In genomic region chr22:30890689-30891442, GRCh38 we compare ENCODE assay signal across 8 cellular contexts.
DNase-seq lines count a peak whose midpoint lies in the region; ATAC-seq and TF ChIP-seq lines count a peak whose summit lies in the region.

No MANE protein-coding gene starts in this region.

- H3K79me2 ChIP-seq in Karpas-422 (ENCODE audit: low read length) = no peaks in the 10 kb centered on the region

- intact Hi-C loops in sciatic nerve (cut with DNase I) = no loop called here

- H3K4me2 ChIP-seq in Karpas-422 (ENCODE audit: low read depth, low read length, poor library complexity, severe bottlenecking) = no peak overlapping the region

- H3K27ac ChIP-seq in Karpas-422 (ENCODE audit: low read length) = no peak overlapping the region

- no peaks in the 10 kb centered on the region for H3K27me3 ChIP-seq in Karpas-422 (ENCODE audit: low read length)

- no peaks in the 10 kb centered on the region for H3K9me2 ChIP-seq in Karpas-422 (replicated peaks; ENCODE audit: insufficient read depth, low read length)

- H3K9ac ChIP-seq in Karpas-422 (ENCODE audit: low read length) = no peak overlapping the region

- no peaks in the 10 kb centered on the region for H3K4me1 ChIP-seq in Karpas-422 (ENCODE audit: low read length)

- no peak overlapping the region for H2AFZ ChIP-seq in Karpas-422 (ENCODE audit: low read length)

- no peak overlapping the region for H3K4me3 Mint-ChIP-seq in glutamatergic neuron (ENCODE audit: unreplicated experiment)

- H3K4me1 Mint-ChIP-seq in glutamatergic neuron (ENCODE audit: low read depth, unreplicated experiment) = peaks cover 8% of the 10 kb centered on the region

- H3K27me3 Mint-ChIP-seq in glutamatergic neuron (ENCODE audit: unreplicated experiment) = peaks cover 7% of the 10 kb centered on the region

- H3K27ac Mint-ChIP-seq in glutamatergic neuron (ENCODE audit: unreplicated experiment) = no peak overlapping the region

- no peaks in the 10 kb centered on the region for H3K9me3 ChIP-seq in Karpas-422 (ENCODE audit: low read length)

- H3K36me3 ChIP-seq in Karpas-422 (ENCODE audit: insufficient read depth, low read length) = no peaks in the 10 kb centered on the region

- ATAC-seq in sciatic nerve = peak; percentile 28

- no peak overlapping the region for H3K4me3 ChIP-seq in Karpas-422 (ENCODE audit: low read length)

- peak; percentile 78 for DNase-seq in D341Med (ENCODE audit: low spot score)
- DNase-seq in Karpas-422 = peak; percentile 68
- peak; percentile 19 for DNase-seq in activated T-cell treated with anti-CD3 and anti-CD28 coated beads for 48 hours (ENCODE audit: low read depth)
- DNase-seq in glutamatergic neuron = peak; percentile 46
- peak; percentile 58 for DNase-seq in sciatic nerve (ENCODE audit: low spot score)
- DNase-seq in effector CD8-positive, alpha-beta T cell (lab: John Stamatoyannopoulos, UW) = no peak
- no peak for DNase-seq in MV-4-11 (lab: John Stamatoyannopoulos, UW)
- DNase-seq in pons (ENCODE audit: low spot score) = no peak

- H4K20me1 ChIP-seq in Karpas-422 (ENCODE audit: insufficient read depth, low read depth, low read length) = no peaks in the 10 kb centered on the region

- H3K36me3 Mint-ChIP-seq in glutamatergic neuron (ENCODE audit: unreplicated experiment) = no peaks in the 10 kb centered on the region

- H3K9me3 Mint-ChIP-seq in glutamatergic neuron (ENCODE audit: unreplicated experiment) = peaks cover 9% of the 10 kb centered on the region

- peak; percentile 79 for TF ChIP-seq CTCF in glutamatergic neuron (IDR thresholded peaks at IDR 0.05; ENCODE audit: partially characterized antibody, unreplicated experiment)

Comparison
In these comparisons a context has a peak if more than half of its experiments do, and no peak if none do; other contexts are left out.
1. DNase-seq: peak in D341Med (single experiment), Karpas-422 (single experiment), activated T-cell treated with anti-CD3 and anti-CD28 coated beads for 48 hours (single experiment), glutamatergic neuron (single experiment) and sciatic nerve (single experiment); none in effector CD8-positive, alpha-beta T cell (single experiment), MV-4-11 (single experiment) and pons (single experiment).